Comparison of ENCODE assay signal across 8 cellular contexts in genomic region chr16:69761983-69762842, GRCh38. TPM values are rescaled to one million over a fixed set of nuclear protein-coding genes. Genes with fewer than 3 reads are reported as not detected.
DNase-seq lines count a peak whose midpoint lies in the region; ATAC-seq, FAIRE-seq and TF ChIP-seq lines count a peak whose summit lies in the region.

Gene WWP2, plus strand, starts transcription at chr16:69762332. Its CDS starts 24,679 bp downstream, at chr16:69787011.

- no peaks in the 10 kb centered on the region for H3K9me3 Mint-ChIP-seq in activated T-helper 1 cell treated with anti-CD3 and anti-CD28 coated beads, Interleukin-12 subunit alpha, Interleukin-12 subunit beta, Interleukin-2, Interleukin-4 antibody, amounts not matched to agents 30 ng/mL and 10 ng/mL and 1 ng/mL, durations not matched to agents 14 hours and 24 hours and 36 hours
- H3K9me3 Mint-ChIP-seq in naive thymus-derived CD4-positive, alpha-beta T cell = peaks cover 0 to 4% (median 0%) of the 10 kb centered on the region in 11 donors
- H3K9me3 Mint-ChIP-seq in stimulated activated memory B cell treated with anti-CD40 and anti-IgM and Interleukin-4, amounts not matched to agents 10 μg/mL and 1 μg/mL and 100 μg/mL, for 72 hours = no peaks in the 10 kb centered on the region

- H3K27ac Mint-ChIP-seq in activated T-helper 1 cell treated with anti-CD3 and anti-CD28 coated beads, Interleukin-12 subunit alpha, Interleukin-12 subunit beta, Interleukin-2, Interleukin-4 antibody, amounts not matched to agents 30 ng/mL and 10 ng/mL and 1 ng/mL, durations not matched to agents 14 hours and 24 hours and 36 hours = peak within 1 kb of the TSS; percentile 96
- H3K27ac Mint-ChIP-seq in naive thymus-derived CD4-positive, alpha-beta T cell = peak within 1 kb of the TSS; percentile 93 to 99 (median 98)
- H3K27ac Mint-ChIP-seq in stimulated activated memory B cell treated with anti-CD40 and anti-IgM and Interleukin-4, amounts not matched to agents 10 μg/mL and 1 μg/mL and 100 μg/mL, for 72 hours = peak within 1 kb of the TSS; percentile 93

- H3K36me3 Mint-ChIP-seq in activated T-helper 1 cell treated with anti-CD3 and anti-CD28 coated beads, Interleukin-12 subunit alpha, Interleukin-12 subunit beta, Interleukin-2, Interleukin-4 antibody, amounts not matched to agents 30 ng/mL and 10 ng/mL and 1 ng/mL, durations not matched to agents 14 hours and 24 hours and 36 hours (ENCODE audit: low read depth) = peaks cover 6% of the 10 kb centered on the region
- peaks cover 0 to 8% (median 0%) of the 10 kb centered on the region in 5 donors for H3K36me3 Mint-ChIP-seq in naive thymus-derived CD4-positive, alpha-beta T cell
- peaks cover 10% of the 10 kb centered on the region for H3K36me3 Mint-ChIP-seq in stimulated activated memory B cell treated with anti-CD40 and anti-IgM and Interleukin-4, amounts not matched to agents 10 μg/mL and 1 μg/mL and 100 μg/mL, for 72 hours

- H3K4me3 ChIP-seq in HUES64 (ENCODE audit: low read length) (peak within 1 kb of the TSS; percentile 77), fibroblast of lung (replicated peaks in 1 of 4; ENCODE audit: control extremely low read depth in 1 of 4, insufficient read depth in 1 of 4, low read depth in 3 of 4, low read length in 4 of 4) (peak within 1 kb of the TSS; percentile 71 to 95 (median 94))
- H3K4me3 ChIP-seq in naive thymus-derived CD4-positive, alpha-beta T cell (ENCODE audit: low read length) = peak within 1 kb of the TSS; percentile 88

- WGBS in HUES64 = 2% methylated on average over 68 of the region's 68 CpGs

- TF ChIP-seq CTCF in fibroblast of lung (conservative IDR thresholded peaks at IDR 0.05 in 1 of 2, IDR thresholded peaks at IDR 0.05 in 1 of 2; ENCODE audit: low read depth in 1 of 2, low read length in 2 of 2) = no peak

- peak within 1 kb of the TSS; percentile 80; the same call in 1 of the 2 replicates for H3K27ac ChIP-seq in HUES64 (ENCODE audit: low read depth, low read length)
- H3K27ac ChIP-seq in fibroblast of lung (ENCODE audit: insufficient read depth, low read length) = peak within 1 kb of the TSS; percentile 80
- peak within 1 kb of the TSS; percentile 92 for H3K27ac ChIP-seq in naive thymus-derived CD4-positive, alpha-beta T cell (ENCODE audit: low read depth, low read length)

- peak; percentile 87 for ATAC-seq in GM21360 (IDR thresholded peaks at IDR 0.05; ENCODE audit: unreplicated experiment)
- ATAC-seq in naive thymus-derived CD4-positive, alpha-beta T cell = peak; percentile 86
- ATAC-seq in stimulated activated memory B cell treated with anti-CD40 and anti-IgM and Interleukin-4, amounts not matched to agents 10 μg/mL and 1 μg/mL and 100 μg/mL, for 72 hours = peak; percentile 91

- in situ Hi-C loops in Caki2 (cut with HindIII; ENCODE audit: low pct_unique_long_range_greater_than_20kb, low sequenced_read_pairs) = no loop called here

- peaks cover 31% of the 10 kb centered on the region for H3K4me1 Mint-ChIP-seq in activated T-helper 1 cell treated with anti-CD3 and anti-CD28 coated beads, Interleukin-12 subunit alpha, Interleukin-12 subunit beta, Interleukin-2, Interleukin-4 antibody, amounts not matched to agents 30 ng/mL and 10 ng/mL and 1 ng/mL, durations not matched to agents 14 hours and 24 hours and 36 hours (ENCODE audit: low read depth)
- peaks cover 16 to 47% (median 37%) of the 10 kb centered on the region in 7 donors for H3K4me1 Mint-ChIP-seq in naive thymus-derived CD4-positive, alpha-beta T cell
- H3K4me1 Mint-ChIP-seq in stimulated activated memory B cell treated with anti-CD40 and anti-IgM and Interleukin-4, amounts not matched to agents 10 μg/mL and 1 μg/mL and 100 μg/mL, for 72 hours = peaks cover 30% of the 10 kb centered on the region

- CTCF ChIA-PET in naive thymus-derived CD4-positive, alpha-beta T cell (lab: Charles Lee) = interaction anchor here (0.9 to 1.4 kb wide), 5 partner anchors 8 to 59 kb away, joined by 3 to 6 read pairs (median 3); partner anchors contain the start of gene NOB1

- POLR2A ChIA-PET in naive thymus-derived CD4-positive, alpha-beta T cell (lab: Charles Lee) = interaction anchor here (0.6 to 3.9 kb wide), 16 partner anchors 9 to 1963 kb away, joined by 3 to 35 read pairs (median 4); partner anchors contain the start of genes NOB1, NQO1 and PDF

- no peaks in the 10 kb centered on the region for H4K20me1 ChIP-seq in fibroblast of lung (ENCODE audit: control insufficient read depth, extremely low read depth, insufficient read depth, low read length)

- peaks cover 12% of the 10 kb centered on the region; the same call in 1 of the 2 replicates for H3K4me1 ChIP-seq in HUES64 (ENCODE audit: insufficient read depth, low read length)
- peaks cover 2% of the 10 kb centered on the region for H3K4me1 ChIP-seq in fibroblast of lung (ENCODE audit: control insufficient read depth, extremely low read depth, insufficient read depth, low read length)
- H3K4me1 ChIP-seq in naive thymus-derived CD4-positive, alpha-beta T cell (ENCODE audit: control insufficient read depth in 2 of 2, insufficient read depth in 2 of 2, low read length in 2 of 2) = peaks cover 10 to 14% of the 10 kb centered on the region in 2 donors

- DNase-seq in Caki2 (ENCODE audit: low read depth) = peak; percentile 82
- DNase-seq in RCC 7860 (ENCODE audit: low spot score) = peak; percentile 64
- DNase-seq in activated T-helper 1 cell treated with anti-CD3 and anti-CD28 coated beads, Interleukin-12 subunit alpha, Interleukin-12 subunit beta, Interleukin-2, Interleukin-4 antibody, amounts not matched to agents 30 ng/mL and 10 ng/mL and 1 ng/mL, durations not matched to agents 14 hours and 24 hours and 36 hours (ENCODE audit: low spot score) = peak; percentile 63
- DNase-seq in fibroblast of lung (ENCODE audit: low read depth in 2 of 2) = peak; percentile 56 to 61
- peak; percentile 68 to 81 (median 77) for DNase-seq in naive thymus-derived CD4-positive, alpha-beta T cell

- H3K79me2 ChIP-seq in fibroblast of lung (ENCODE audit: control insufficient read depth, insufficient read depth, low read length) = peaks cover 7% of the 10 kb centered on the region

- H3K9me3 ChIP-seq in HUES64 (ENCODE audit: insufficient read depth, low read depth, low read length) (no peaks in the 10 kb centered on the region), fibroblast of lung (ENCODE audit: control insufficient read depth, insufficient read depth, low read depth, low read length) (no peaks in the 10 kb centered on the region)
- no peaks in the 10 kb centered on the region for H3K9me3 ChIP-seq in naive thymus-derived CD4-positive, alpha-beta T cell (ENCODE audit: control insufficient read depth in 2 of 3, low read length in 3 of 3)

- H3K27me3 Mint-ChIP-seq in activated T-helper 1 cell treated with anti-CD3 and anti-CD28 coated beads, Interleukin-12 subunit alpha, Interleukin-12 subunit beta, Interleukin-2, Interleukin-4 antibody, amounts not matched to agents 30 ng/mL and 10 ng/mL and 1 ng/mL, durations not matched to agents 14 hours and 24 hours and 36 hours (ENCODE audit: insufficient read depth) = peaks cover 2% of the 10 kb centered on the region
- peaks cover 0 to 5% (median 0%) of the 10 kb centered on the region in 5 donors for H3K27me3 Mint-ChIP-seq in naive thymus-derived CD4-positive, alpha-beta T cell
- H3K27me3 Mint-ChIP-seq in stimulated activated memory B cell treated with anti-CD40 and anti-IgM and Interleukin-4, amounts not matched to agents 10 μg/mL and 1 μg/mL and 100 μg/mL, for 72 hours = peaks cover 13% of the 10 kb centered on the region

- no peaks in the 10 kb centered on the region for H3K27me3 ChIP-seq in HUES64 (ENCODE audit: insufficient read depth, low read length)
- H3K27me3 ChIP-seq in fibroblast of lung (ENCODE audit: control insufficient read depth, insufficient read depth, low read length) = no peaks in the 10 kb centered on the region
- no peaks in the 10 kb centered on the region for H3K27me3 ChIP-seq in naive thymus-derived CD4-positive, alpha-beta T cell (ENCODE audit: control insufficient read depth in 2 of 2, insufficient read depth in 2 of 2, low read length in 2 of 2)

- H3K9ac ChIP-seq in HUES64 (ENCODE audit: low read depth, low read length) = peak within 1 kb of the TSS; percentile 78
- H3K9ac ChIP-seq in fibroblast of lung (ENCODE audit: insufficient read depth, low read length) = peak within 1 kb of the TSS; percentile 82

- intact Hi-C loops in activated T-helper 1 cell treated with anti-CD3 and anti-CD28 coated beads, Interleukin-12 subunit alpha, Interleukin-12 subunit beta, Interleukin-2, Interleukin-4 antibody, amounts not matched to agents 30 ng/mL and 10 ng/mL and 1 ng/mL, durations not matched to agents 14 hours and 24 hours and 36 hours (cut with micrococcal nuclease) = loop anchor here (1.0 to 5.0 kb wide), 4 partner anchors 8 to 575 kb away; partner anchors contain the start of genes NOB1, NQO1, SNTB2 and VPS4A
- intact Hi-C loops in naive thymus-derived CD4-positive, alpha-beta T cell (cut with micrococcal nuclease) = loop anchor here (1.0 to 5.0 kb wide), 9 partner anchors 8 to 761 kb away; partner anchors contain the start of genes NOB1 (in 2 of the 2), COG4 (in 1 of the 2), COG8 (in 1 of the 2) and CYB5B (in 1 of the 2)

- peak within 1 kb of the TSS; percentile 88 for H3K4me2 ChIP-seq in fibroblast of lung (ENCODE audit: extremely low read depth, insufficient read depth, low read length)

- peak within 1 kb of the TSS; percentile 98 for H2AFZ ChIP-seq in fibroblast of lung (ENCODE audit: low read length)

- no peak for FAIRE-seq in RCC 7860 (lab: Jason Lieb, UNC)

- H3K36me3 ChIP-seq in HUES64 (ENCODE audit: insufficient read depth, low read length) = no peaks in the 10 kb centered on the region
- H3K36me3 ChIP-seq in fibroblast of lung (ENCODE audit: control insufficient read depth, insufficient read depth, low read length) = no peaks in the 10 kb centered on the region
- peaks cover 0 to 3% (median 0%) of the 10 kb centered on the region in 3 experiments for H3K36me3 ChIP-seq in naive thymus-derived CD4-positive, alpha-beta T cell (ENCODE audit: control insufficient read depth in 2 of 3, insufficient read depth in 3 of 3, low read length in 3 of 3)

- peak within 1 kb of the TSS; percentile 95 for H3K4me3 Mint-ChIP-seq in activated T-helper 1 cell treated with anti-CD3 and anti-CD28 coated beads, Interleukin-12 subunit alpha, Interleukin-12 subunit beta, Interleukin-2, Interleukin-4 antibody, amounts not matched to agents 30 ng/mL and 10 ng/mL and 1 ng/mL, durations not matched to agents 14 hours and 24 hours and 36 hours
- H3K4me3 Mint-ChIP-seq in naive thymus-derived CD4-positive, alpha-beta T cell = peak within 1 kb of the TSS; percentile 77 to 96 (median 94)
- H3K4me3 Mint-ChIP-seq in stimulated activated memory B cell treated with anti-CD40 and anti-IgM and Interleukin-4, amounts not matched to agents 10 μg/mL and 1 μg/mL and 100 μg/mL, for 72 hours = peak within 1 kb of the TSS; percentile 83

RNA-seq across cellular contexts. Expression of gene WWP2, which starts in this region (rescaled TPM):
- total RNA-seq in Caki2 (2014; rRNA removed; shearing (Covaris generic); ENCODE audit: low replicate concordance) = 16.8 and 17.5 TPM in 2 replicates
- 26.4 TPM for polyA plus RNA-seq in HUES64 (2013, experiment 1 of 2)
- 21.9 TPM for polyA plus RNA-seq in HUES64 (2013, experiment 2 of 2)
- 53.8 and 58.3 TPM in 2 replicates for total RNA-seq in activated T-helper 1 cell treated with anti-CD3 and anti-CD28 coated beads, Interleukin-12 subunit alpha, Interleukin-12 subunit beta, Interleukin-2, Interleukin-4 antibody, amounts not matched to agents 30 ng/mL and 10 ng/mL and 1 ng/mL, durations not matched to agents 14 hours and 24 hours and 36 hours
- 11.3 and 16.3 TPM in 2 replicates for total RNA-seq in fibroblast of lung
- polyA plus RNA-seq in fibroblast of lung = 16.5 and 28.5 TPM in 2 replicates
- 22.0 and 42.6 TPM in 2 replicates for polyA plus RNA-seq in fibroblast of lung (2012)
- polyA minus RNA-seq in fibroblast of lung (ENCODE audit: low replicate concordance) = 56.4 and 63.6 TPM in 2 replicates
- 10 to 100 TPM; 58.4 to 81.3 (median 72.1) TPM for total RNA-seq in naive thymus-derived CD4-positive, alpha-beta T cell
- polyA plus RNA-seq in naive thymus-derived CD4-positive, alpha-beta T cell = 10 to 100 TPM; 29.2 to 51.4 TPM

Comparison
In these comparisons a context has a peak if more than half of its experiments do, and no peak if none do; other contexts are left out.
1. Peak in every context shown above with its lines: DNase-seq, ATAC-seq, H3K4me3 ChIP-seq and H3K27ac ChIP-seq.